In the genomic region with DNA sequence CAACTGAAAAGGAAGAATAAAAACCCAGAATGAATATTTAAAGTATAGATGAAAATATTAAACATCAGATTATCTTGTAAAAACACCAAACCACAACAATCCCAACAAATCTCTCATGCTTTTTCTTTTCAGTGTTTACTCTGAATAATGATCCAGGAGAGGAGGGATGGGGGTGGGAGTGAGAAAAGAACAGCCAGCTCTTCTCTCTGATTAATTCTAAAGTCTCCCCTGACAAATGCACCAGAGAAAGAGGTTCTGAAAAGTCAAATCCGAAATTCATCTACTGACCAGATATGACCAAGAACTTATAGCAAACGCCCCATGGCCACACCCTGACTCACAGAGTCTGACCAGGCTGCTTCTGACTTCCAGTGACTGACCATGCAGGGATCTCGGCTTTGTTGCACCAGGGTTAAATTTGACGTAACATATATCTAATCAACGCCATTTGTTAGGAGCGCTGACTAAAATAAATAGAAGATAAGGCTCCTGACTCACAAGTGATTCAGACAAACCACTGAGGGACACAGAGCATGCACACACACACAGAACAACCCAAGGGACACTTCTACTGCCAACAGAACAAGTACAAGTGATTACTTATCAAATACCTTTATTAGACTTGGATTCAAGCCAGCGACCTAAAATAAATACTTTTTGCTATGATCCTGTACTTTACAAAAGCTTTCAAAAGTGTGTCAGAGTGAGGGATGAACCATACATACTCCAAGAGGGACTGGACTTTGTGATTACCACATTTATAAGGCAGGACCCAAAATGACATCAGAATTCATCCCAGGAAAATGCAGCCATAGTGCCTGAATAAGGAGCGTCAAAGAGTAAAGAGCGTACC, we compare ENCODE assay signal across 10 cellular contexts. TPM values are rescaled to one million over a fixed set of nuclear protein-coding genes. Genes with fewer than 3 reads are reported as not detected.
DNase-seq lines count a peak whose midpoint lies in the region; ATAC-seq lines count a peak whose summit lies in the region.
"Had no signal": no experiment of that assay in that cellular context is flagged by ENCODE, and none has a peak within 500 bp of the region (broad histone marks: within the 10 kb centered on the region; RNA-seq: fewer than 3 reads in every experiment).

No MANE protein-coding gene starts in this region.

- H3K4me3 Mint-ChIP-seq in activated T-helper 17 cell treated with anti-CD3 and anti-CD28 coated beads, Interleukin-2, amount 50 U/mL, for 72 hours = peak overlapping the region; percentile 62
- H3K4me3 Mint-ChIP-seq: dendritic cell treated with granulocyte-macrophage colony-stimulating factor and Interleukin-4, amounts not matched to agents 40 ng/mL and 50 ng/mL, for 4 days; neural crest cell had no signal

- ATAC-seq in Right ventricle myocardium inferior (peak; percentile 89), right cardiac atrium (peak; percentile 91 to 97), GM18858 (IDR thresholded peaks at IDR 0.05; ENCODE audit: unreplicated experiment) (no peak), HG03571 (IDR thresholded peaks at IDR 0.05; ENCODE audit: unreplicated experiment) (no peak), GM21576 (IDR thresholded peaks at IDR 0.05; ENCODE audit: unreplicated experiment) (no peak), GM21515 (IDR thresholded peaks at IDR 0.05; ENCODE audit: unreplicated experiment) (no peak)
- peak; percentile 78 for ATAC-seq in activated T-helper 17 cell treated with anti-CD3 and anti-CD28 coated beads, Interleukin-2, amount 50 U/mL, for 72 hours (replicated peaks)

- H3K4me1 Mint-ChIP-seq in activated T-helper 17 cell treated with anti-CD3 and anti-CD28 coated beads, Interleukin-2, amount 50 U/mL, for 72 hours = peaks cover 32% of the 10 kb centered on the region

- DNase-seq in Right ventricle myocardium inferior (ENCODE audit: missing footprints) (no peak), cardiac septum (ENCODE audit: low spot score) (no peak), right cardiac atrium (peak in 2 of 3 donors; percentile 65 to 69)

- peaks cover 2% of the 10 kb centered on the region for H3K4me1 ChIP-seq in right cardiac atrium (ENCODE audit: control insufficient read depth, insufficient read depth, low read length)

- intact Hi-C loops in Right ventricle myocardium inferior (cut with DNase I) (loop anchor here (5.0 kb wide), 1 partner anchor 35 kb away; no protein-coding TSS in a partner anchor), cardiac septum (cut with DNase I) (no loop called here), right cardiac atrium (cut with DNase I) (no loop called here)

- H3K27ac ChIP-seq in right cardiac atrium (ENCODE audit: low read length) = peak overlapping the region; percentile 56

- 34% methylated on average over 9 of the region's 9 CpGs for WGBS in right cardiac atrium

- H3K9me3 ChIP-seq in right cardiac atrium (ENCODE audit: control insufficient read depth, low read length) = no peaks in the 10 kb centered on the region

- no peaks in the 10 kb centered on the region for H3K27me3 Mint-ChIP-seq in activated T-helper 17 cell treated with anti-CD3 and anti-CD28 coated beads, Interleukin-2, amount 50 U/mL, for 72 hours
- H3K27me3 Mint-ChIP-seq: dendritic cell treated with granulocyte-macrophage colony-stimulating factor and Interleukin-4, amounts not matched to agents 40 ng/mL and 50 ng/mL, for 4 days had no signal

- H3K9me3 Mint-ChIP-seq in activated T-helper 17 cell treated with anti-CD3 and anti-CD28 coated beads, Interleukin-2, amount 50 U/mL, for 72 hours = no peaks in the 10 kb centered on the region
- H3K9me3 Mint-ChIP-seq: dendritic cell treated with granulocyte-macrophage colony-stimulating factor and Interleukin-4, amounts not matched to agents 40 ng/mL and 50 ng/mL, for 4 days; neural crest cell had no signal

- H3K27ac Mint-ChIP-seq in activated T-helper 17 cell treated with anti-CD3 and anti-CD28 coated beads, Interleukin-2, amount 50 U/mL, for 72 hours = peak overlapping the region; percentile 86
- H3K27ac Mint-ChIP-seq: dendritic cell treated with granulocyte-macrophage colony-stimulating factor and Interleukin-4, amounts not matched to agents 40 ng/mL and 50 ng/mL, for 4 days had no signal

- H3K27me3 ChIP-seq in right cardiac atrium (ENCODE audit: control insufficient read depth, insufficient read depth) = no peaks in the 10 kb centered on the region

- H3K4me3 ChIP-seq in right cardiac atrium (ENCODE audit: low read length) = no peak overlapping the region

- H3K36me3 Mint-ChIP-seq in activated T-helper 17 cell treated with anti-CD3 and anti-CD28 coated beads, Interleukin-2, amount 50 U/mL, for 72 hours (ENCODE audit: low read depth) = peaks cover 70% of the 10 kb centered on the region

RNA-seq across cellular contexts. Expression of a gene that starts 9.3 kb away (rescaled TPM):
- total RNA-seq in Right ventricle myocardium inferior = 10.4 TPM
- total RNA-seq in cardiac septum = 7.5 TPM
- 100 to 1,000 TPM; 161 to 191 TPM for total RNA-seq in activated T-helper 17 cell treated with anti-CD3 and anti-CD28 coated beads, Interleukin-2, amount 50 U/mL, for 72 hours
- 10 to 100 TPM in 1 of 4 donors, 1 to 10 TPM in 3; 4.9 to 10.9 (median 6.9) TPM for total RNA-seq in right cardiac atrium
- polyA plus RNA-seq in right cardiac atrium = 12.8 TPM

Comparison
In these comparisons a context has a peak if more than half of its experiments do, and no peak if none do; other contexts are left out.
1. DNase-seq: peak in right cardiac atrium (2 of 3); none in Right ventricle myocardium inferior (single experiment) and cardiac septum (single experiment).
2. ATAC-seq: peak in Right ventricle myocardium inferior (single experiment), activated T-helper 17 cell treated with anti-CD3 and anti-CD28 coated beads, Interleukin-2, amount 50 U/mL, for 72 hours (single experiment) and right cardiac atrium (2 of 2); none in GM18858 (single experiment), HG03571 (single experiment), GM21576 (single experiment) and GM21515 (single experiment).
3. RNA of a gene that starts 9.3 kb away (total RNA-seq): 161 to 191 TPM in activated T-helper 17 cell treated with anti-CD3 and anti-CD28 coated beads, Interleukin-2, amount 50 U/mL, for 72 hours; 10.4 TPM in Right ventricle myocardium inferior (single experiment), 4.9 to 10.9 TPM in right cardiac atrium and 7.5 TPM in cardiac septum (single experiment); every median in the first group is over 10 times any median in the second.